ENCODE assay signal across 9 cellular contexts in genomic region chr3:125684199-125684598, GRCh38.
DNase-seq lines count a peak whose midpoint lies in the region; ATAC-seq, FAIRE-seq and TF ChIP-seq lines count a peak whose summit lies in the region.
"Had no signal": no experiment of that assay in that cellular context is flagged by ENCODE, and none has a peak within 500 bp of the region (broad histone marks: within the 10 kb centered on the region; RNA-seq: fewer than 3 reads in every experiment).

No MANE protein-coding gene starts in this region.

- H3K27me3 ChIP-seq in BJ (ENCODE audit: control insufficient read depth, insufficient read depth, low read length) (no peaks in the 10 kb centered on the region), bronchial epithelial cell (ENCODE audit: control insufficient read depth, insufficient read depth, low read length) (no peaks in the 10 kb centered on the region), right lobe of liver (no peaks in the 10 kb centered on the region)

- no peak for TF ChIP-seq POLR2A in right lobe of liver (IDR thresholded peaks at IDR 0.05)

- DNase-seq in BJ (ENCODE audit: low read depth) (no peak), HT-29 (ENCODE audit: low spot score) (peak; percentile 34), bronchial epithelial cell (ENCODE audit: low read depth) (no peak), right lobe of liver (no peak), HPDE6-E6E7 (ENCODE audit: extremely low spot score) (no peak), kidney (no peak), cerebellar nuclear complex (lab: John Stamatoyannopoulos, UW) (no peak)
- DNase-seq: amniotic stem cell had no signal

- CTCF ChIA-PET in BJ (lab: Yijun Ruan, JAX), result no interaction called here

- intact Hi-C loops in right lobe of liver (cut with DNase I) (no loop called here), kidney (cut with DNase I) (no loop called here)

- H3K36me3 ChIP-seq in BJ (ENCODE audit: control insufficient read depth, insufficient read depth, low read length), result no peaks in the 10 kb centered on the region
- H3K36me3 ChIP-seq in bronchial epithelial cell (ENCODE audit: control insufficient read depth, insufficient read depth, low read length), result no peaks in the 10 kb centered on the region
- H3K36me3 ChIP-seq in right lobe of liver, result no peaks in the 10 kb centered on the region
- H3K36me3 ChIP-seq in kidney (ENCODE audit: control insufficient read depth in 1 of 2, insufficient read depth in 2 of 2, low read length in 2 of 2), result no peaks in the 10 kb centered on the region

- WGBS in right lobe of liver (ENCODE audit: insufficient coverage, low coverage, low lambda C conversion rate, missing lambda C conversion rate), result 37% methylated on average over 8 of the region's 11 CpGs

- H3K9ac ChIP-seq in kidney (ENCODE audit: low read length in 2 of 2), result no peak overlapping the region

- H3K4me1 ChIP-seq in right lobe of liver (peaks cover 0 to 15% (median 2%) of the 10 kb centered on the region in 4 donors), kidney (ENCODE audit: control insufficient read depth in 1 of 2, insufficient read depth in 1 of 2, low read depth in 1 of 2, low read length in 2 of 2) (no peaks in the 10 kb centered on the region)

- H3K4me3 ChIP-seq in BJ (ENCODE audit: low read depth, low read length) (no peak overlapping the region), bronchial epithelial cell (ENCODE audit: low read depth, low read length) (no peak overlapping the region), right lobe of liver (no peak overlapping the region), kidney (ENCODE audit: low read length in 2 of 2) (no peak overlapping the region)

- H3K9me3 ChIP-seq in right lobe of liver (no peaks in the 10 kb centered on the region), kidney (ENCODE audit: control insufficient read depth in 1 of 2, low read length in 2 of 2) (no peaks in the 10 kb centered on the region)

- FAIRE-seq in bronchial epithelial cell (lab: Jason Lieb, UNC), result no peak
- FAIRE-seq in kidney (lab: Jason Lieb, UNC), result no peak

- no peak for ATAC-seq in right lobe of liver
- ATAC-seq in GM19328 (IDR thresholded peaks at IDR 0.05; ENCODE audit: unreplicated experiment), result no peak

- POLR2A ChIA-PET in BJ (lab: Charles Lee), result no interaction called here

- TF ChIP-seq CTCF in BJ (IDR thresholded peaks at IDR 0.05; ENCODE audit: insufficient read depth, low read depth, low read length), result peak; percentile 34
- peak; percentile 55 for TF ChIP-seq CTCF in bronchial epithelial cell (IDR thresholded peaks at IDR 0.05; ENCODE audit: insufficient read depth, low read length, severe bottlenecking)
- peak in 3 of 4 donors; percentile 9 to 32 (median 9) for TF ChIP-seq CTCF in right lobe of liver (IDR thresholded peaks at IDR 0.05)
- no peak for TF ChIP-seq CTCF in kidney (IDR thresholded peaks at IDR 0.05; ENCODE audit: borderline replicate concordance, extremely low read depth, insufficient read depth)

- H3K27ac ChIP-seq in right lobe of liver (no peak overlapping the region), kidney (ENCODE audit: low read depth in 2 of 2, low read length in 2 of 2) (no peak overlapping the region)
